ENCODE assay signal across 20 cellular contexts in genomic region chr10:12910835-12911234, GRCh38.
"Had no signal": no experiment of that assay in that cellular context is flagged by ENCODE, and none has a peak within 500 bp of the region (broad histone marks: within the 10 kb centered on the region; RNA-seq: fewer than 3 reads in every experiment).

No MANE protein-coding gene starts in this region.

- H3K27ac Mint-ChIP-seq: mesothelial cell of epicardium had no signal

- H3K4me3 ChIP-seq: coronary artery, dorsolateral prefrontal cortex, esophagus squamous epithelium, gastrocnemius medialis, heart right ventricle, left lung, lower lobe of right lung, mucosa of descending colon had no signal

- H3K27me3 ChIP-seq: dorsolateral prefrontal cortex, gastrocnemius medialis, left lung had no signal

- H3K9me3 ChIP-seq: esophagus squamous epithelium, gastrocnemius medialis, left lung, lower lobe of right lung, mucosa of descending colon had no signal

- H3K4me1 ChIP-seq: gastrocnemius medialis, left lung, lower lobe of right lung had no signal

- ATAC-seq: gastrocnemius medialis, heart right ventricle, left cardiac atrium, left lung, left ventricle myocardium superior, lower lobe of right lung, mucosa of descending colon had no signal

- H3K36me3 ChIP-seq: esophagus squamous epithelium, gastrocnemius medialis, heart right ventricle, left lung, lower lobe of right lung had no signal

- H3K4me3 Mint-ChIP-seq: mesothelial cell of epicardium had no signal

- H3K27ac ChIP-seq: heart right ventricle, left lung, lower lobe of right lung had no signal

- DNase-seq: dermis blood vessel endothelial cell; dorsolateral prefrontal cortex; effector CD4-positive, alpha-beta T cell; effector memory CD4-positive, alpha-beta T cell; esophagus squamous epithelium; foreskin fibroblast; foreskin melanocyte; gastrocnemius medialis; glutamatergic neuron; head of caudate nucleus; heart right ventricle; hippocampal formation; left cardiac atrium; left lung; left ventricle myocardium superior; lower lobe of right lung; mesenchymal stem cell; mucosa of descending colon had no signal

- H3K36me3 Mint-ChIP-seq: mesothelial cell of epicardium had no signal
